In genomic region chr14:53791116-53791515, GRCh38 we compare ENCODE assay signal across 24 cellular contexts.
DNase-seq lines count a peak whose midpoint lies in the region; ATAC-seq and TF ChIP-seq lines count a peak whose summit lies in the region.
"Had no signal": no experiment of that assay in that cellular context is flagged by ENCODE, and none has a peak within 500 bp of the region (broad histone marks: within the 10 kb centered on the region; RNA-seq: fewer than 3 reads in every experiment).

No MANE protein-coding gene starts in this region.

- H3K27ac Mint-ChIP-seq in nephron = peak overlapping the region; percentile 18 to 87 (median 26)
- H3K27ac Mint-ChIP-seq: CD4-positive, alpha-beta memory T cell had no signal

- DNase-seq in astrocyte of the hippocampus (ENCODE audit: low read depth, low spot score) (peak; percentile 11), OCI-M2 (lab: John Stamatoyannopoulos, UW; ENCODE audit: unreplicated experiment) (no peak), COLO829 (ENCODE audit: low spot score) (no peak)
- DNase-seq: C1 segment of cervical spinal cord; Caco-2; CD4-positive, alpha-beta memory T cell; DMS 273 treated with DMSO at 0.1 percent for 48 hours; EL; GDM1; HCEC 1CT; IMR-90; NCI-H1048; NCI-H1694; NCI-H2029 treated with DMSO at 0.1 percent for 48 hours; NCI-H2171 treated with DMSO at 0.1 percent for 48 hours; NCI-H774; PC-3 had no signal

- no peak overlapping the region for H3K4me3 Mint-ChIP-seq in nephron
- H3K4me3 Mint-ChIP-seq: CD4-positive, alpha-beta memory T cell had no signal

- no peaks in the 10 kb centered on the region for H3K27me3 Mint-ChIP-seq in nephron (ENCODE audit: low read depth)
- H3K27me3 Mint-ChIP-seq: CD4-positive, alpha-beta memory T cell had no signal

- TF ChIP-seq EP300 in Ishikawa (IDR thresholded peaks at IDR 0.05; ENCODE audit: borderline replicate concordance) = no peak

- peaks cover under 1% of the 10 kb centered on the region for H3K9me3 Mint-ChIP-seq in nephron

- no peak for TF ChIP-seq RAD21 in Ishikawa (IDR thresholded peaks at IDR 0.05; ENCODE audit: low read depth)

- no peak for TF ChIP-seq CTCF in nephron (IDR thresholded peaks at IDR 0.05; ENCODE audit: unreplicated experiment in 3 of 3)

- H3K36me3 Mint-ChIP-seq in nephron (ENCODE audit: low read depth) = no peaks in the 10 kb centered on the region
- H3K36me3 Mint-ChIP-seq: CD4-positive, alpha-beta memory T cell had no signal

- H3K4me1 Mint-ChIP-seq in nephron = peaks cover 36% of the 10 kb centered on the region
- H3K4me1 Mint-ChIP-seq: CD4-positive, alpha-beta memory T cell had no signal

- ATAC-seq in GM19035 (IDR thresholded peaks at IDR 0.05; ENCODE audit: unreplicated experiment) (no peak), HG02623 (IDR thresholded peaks at IDR 0.05; ENCODE audit: unreplicated experiment) (no peak)
- ATAC-seq: A549, GM12878, PC-3, Right ventricle myocardium inferior had no signal

TF ChIP-seq in Ishikawa, 13 proteins besides CTCF, POLR2A, EP300 and RAD21:
- TF ChIP-seq REST (IDR thresholded peaks at IDR 0.05; ENCODE audit: low read depth) = no peak
- TF ChIP-seq TAF1 (IDR thresholded peaks at IDR 0.05; ENCODE audit: low read depth) = no peak
- 0 out of 2 replicates have a peak, but pooled peaks have one; percentile 26 for TF ChIP-seq TCF12 (IDR thresholded peaks at IDR 0.05; ENCODE audit: low read depth)
- TF ChIP-seq NFIC (IDR thresholded peaks at IDR 0.05) = no peak
- TF ChIP-seq FOXM1 (IDR thresholded peaks at IDR 0.05; ENCODE audit: borderline replicate concordance, low read depth) = no peak
- peak; percentile 45 for TF ChIP-seq TEAD4 (IDR thresholded peaks at IDR 0.05)
- no peak for TF ChIP-seq ZBTB7A (IDR thresholded peaks at IDR 0.05; ENCODE audit: low read depth)
- TF ChIP-seq CREB1 (IDR thresholded peaks at IDR 0.05; ENCODE audit: low read depth) = no peak
- no peak for TF ChIP-seq MAX (IDR thresholded peaks at IDR 0.05)
TF ChIP-seq in Ishikawa: peak in this region for 2.
